1 cellular context compared by ENCODE assay signal in the genomic region with DNA sequence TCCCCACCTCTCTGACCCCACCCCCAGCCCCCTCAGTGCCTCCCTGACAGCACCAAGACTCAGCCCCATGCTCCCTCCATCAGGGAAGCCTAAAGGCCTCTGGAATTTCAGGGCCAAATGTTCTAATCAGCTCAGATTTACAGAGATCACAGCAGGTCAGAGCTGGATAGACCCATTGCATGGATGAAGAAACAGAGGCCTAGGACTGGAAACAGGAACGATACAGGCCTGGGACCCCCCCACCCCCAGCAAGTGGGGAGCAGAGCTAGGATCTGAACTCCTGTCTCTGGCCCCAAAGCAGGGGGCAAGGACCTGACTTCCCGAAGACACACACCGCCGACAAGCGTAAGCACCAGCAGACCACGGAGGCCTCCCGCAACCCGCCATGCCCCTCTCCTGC.
TF ChIP-seq lines count a peak whose summit lies in the region.

No MANE protein-coding gene starts in this region.

TF ChIP-seq in HepG2, 621 proteins besides CTCF, POLR2A, EP300 and RAD21:
- TF ChIP-seq REL (CRISPR knock-in tag; conservative IDR thresholded peaks at IDR 0.05) = no peak
- TF ChIP-seq ZNF629 (CRISPR knock-in tag; conservative IDR thresholded peaks at IDR 0.05) = peak; percentile 57
